ENCODE assay signal across 2 cellular contexts in genomic region chr7:139230484-139230773, GRCh38.
TF ChIP-seq lines count a peak whose summit lies in the region.

No MANE protein-coding gene starts in this region.

TF ChIP-seq in H1, 55 proteins besides CTCF, POLR2A, EP300 and RAD21 (continued from another document):
- no peak for TF ChIP-seq TAF1 (IDR thresholded peaks at IDR 0.05; ENCODE audit: low read depth, low read length)
- TF ChIP-seq USF2 (IDR thresholded peaks at IDR 0.05; ENCODE audit: low read length) = no peak
- TF ChIP-seq BCL11A (IDR thresholded peaks at IDR 0.05; ENCODE audit: low read depth in 2 of 2, low read length in 2 of 2) = no peak
- TF ChIP-seq E2F6 (IDR thresholded peaks at IDR 0.05) = no peak; the same call in 1 of the 2 replicates
- TF ChIP-seq KDM4A (IDR thresholded peaks at IDR 0.05; ENCODE audit: low read depth, low read length, severe bottlenecking) = no peak
- no peak for TF ChIP-seq RNF2 (IDR thresholded peaks at IDR 0.05; ENCODE audit: borderline replicate concordance, low read depth, low read length, missing control alignments, poor library complexity, severe bottlenecking)
- no peak for TF ChIP-seq CTBP2 (IDR thresholded peaks at IDR 0.05; ENCODE audit: borderline replicate concordance, insufficient read depth, insufficient read length, low read length)
- TF ChIP-seq SAP30 (IDR thresholded peaks at IDR 0.05; ENCODE audit: insufficient read depth, insufficient replicate concordance, low read length) = no peak
- TF ChIP-seq ZNF274 (IDR thresholded peaks at IDR 0.05; ENCODE audit: borderline replicate concordance, extremely low read depth, low read length) = no peak
- no peak for TF ChIP-seq POU5F1 (IDR thresholded peaks at IDR 0.05; ENCODE audit: low read depth, low read length)
- no peak for TF ChIP-seq ASH2L (IDR thresholded peaks at IDR 0.05; ENCODE audit: low read length)
- TF ChIP-seq SRF (IDR thresholded peaks at IDR 0.05; ENCODE audit: low read depth, low read length) = no peak
- no peak for TF ChIP-seq SP2 (IDR thresholded peaks at IDR 0.05; ENCODE audit: low read length)
- no peak for TF ChIP-seq KDM1A (IDR thresholded peaks at IDR 0.05; ENCODE audit: borderline replicate concordance, low read length)
- no peak for TF ChIP-seq TEAD4 (IDR thresholded peaks at IDR 0.05; ENCODE audit: low read depth, low read length)

TF ChIP-seq in neural cell, 6 proteins besides CTCF, POLR2A, EP300 and RAD21 (continued from another document):
- no peak for TF ChIP-seq REST (IDR thresholded peaks at IDR 0.05; ENCODE audit: borderline replicate concordance)
- no peak for TF ChIP-seq SMC3 (conservative IDR thresholded peaks at IDR 0.05; ENCODE audit: poor library complexity)
